19 cellular contexts compared by ENCODE assay signal in the genomic region with DNA sequence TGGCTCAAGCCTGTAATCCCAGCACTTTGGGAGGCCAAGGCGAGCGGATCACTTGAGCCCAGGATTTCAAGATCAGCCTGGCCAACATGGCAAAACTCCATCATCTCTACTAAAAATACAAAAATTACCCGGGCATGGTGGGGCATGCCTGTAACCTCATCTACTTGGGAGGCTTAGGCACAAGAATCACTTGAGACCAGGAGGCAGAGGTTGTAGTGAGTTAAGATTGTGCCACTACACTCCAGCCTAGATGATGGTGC. TPM values are rescaled to one million over a fixed set of nuclear protein-coding genes. Genes with fewer than 3 reads are reported as not detected.
"Had no signal": no experiment of that assay in that cellular context is flagged by ENCODE, and none has a peak within 500 bp of the region (broad histone marks: within the 10 kb centered on the region; RNA-seq: fewer than 3 reads in every experiment).

No MANE protein-coding gene starts in this region.

- H3K4me1 ChIP-seq: body of pancreas had no signal

- H3K27me3 ChIP-seq: body of pancreas, sigmoid colon, tibial artery had no signal

- H3K27ac Mint-ChIP-seq: activated B cell treated with CpG ODN at 0.5 μM for 24 hours; activated CD8-positive, alpha-beta T cell treated with anti-CD3 and anti-CD28 coated beads for 36 hours; activated naive CD4-positive, alpha-beta T cell treated with anti-CD3 and anti-CD28 coated beads, Interleukin-2, amount 50 U/mL, for 24 hours; stimulated activated effector memory CD8-positive, alpha-beta T cell treated with anti-CD3 and anti-CD28 coated beads, Interleukin-12 subunit alpha, Interleukin-12 subunit beta, amount 100 ng/mL, for 72 hours; T-helper 2 cell treated with Interferon-gamma antibody and Interleukin-4, amounts not matched to agents 5 μg/mL and 100 μg/mL, for 36 hours had no signal

- H3K36me3 ChIP-seq: lower lobe of right lung, sigmoid colon, tibial artery had no signal

- H3K9me3 ChIP-seq: body of pancreas, lower lobe of right lung, sigmoid colon, tibial artery had no signal

- H3K27ac ChIP-seq: body of pancreas, lower lobe of right lung, tibial artery had no signal

- H3K4me3 ChIP-seq: body of pancreas, lower lobe of right lung, sigmoid colon, tibial artery had no signal

- H3K4me1 Mint-ChIP-seq: activated B cell treated with CpG ODN at 0.5 μM for 24 hours; activated naive CD4-positive, alpha-beta T cell treated with anti-CD3 and anti-CD28 coated beads, Interleukin-2, amount 50 U/mL, for 24 hours; stimulated activated effector memory CD8-positive, alpha-beta T cell treated with anti-CD3 and anti-CD28 coated beads, Interleukin-12 subunit alpha, Interleukin-12 subunit beta, amount 100 ng/mL, for 72 hours had no signal

- H3K9me3 Mint-ChIP-seq: activated B cell treated with CpG ODN at 0.5 μM for 24 hours; activated CD8-positive, alpha-beta T cell treated with anti-CD3 and anti-CD28 coated beads for 36 hours; activated naive CD4-positive, alpha-beta T cell treated with anti-CD3 and anti-CD28 coated beads, Interleukin-2, amount 50 U/mL, for 24 hours; activated T-cell treated with anti-CD3 and anti-CD28 coated beads, Interleukin-2, amount 50 U/mL, for 4 hours; stimulated activated effector memory CD8-positive, alpha-beta T cell treated with anti-CD3 and anti-CD28 coated beads, Interleukin-12 subunit alpha, Interleukin-12 subunit beta, amount 100 ng/mL, for 72 hours; T-helper 2 cell treated with Interferon-gamma antibody and Interleukin-4, amounts not matched to agents 5 μg/mL and 100 μg/mL, for 36 hours had no signal

- H3K36me3 Mint-ChIP-seq: activated naive CD4-positive, alpha-beta T cell treated with anti-CD3 and anti-CD28 coated beads, Interleukin-2, amount 50 U/mL, for 24 hours; stimulated activated effector memory CD8-positive, alpha-beta T cell treated with anti-CD3 and anti-CD28 coated beads, Interleukin-12 subunit alpha, Interleukin-12 subunit beta, amount 100 ng/mL, for 72 hours had no signal

- ATAC-seq: activated CD8-positive, alpha-beta T cell treated with anti-CD3 and anti-CD28 coated beads for 36 hours; activated T-cell treated with anti-CD3 and anti-CD28 coated beads, Interleukin-2, amount 50 U/mL, for 4 hours; lower lobe of right lung; stimulated activated effector memory CD8-positive, alpha-beta T cell treated with anti-CD3 and anti-CD28 coated beads, Interleukin-12 subunit alpha, Interleukin-12 subunit beta, amount 100 ng/mL, for 72 hours had no signal

- H3K4me3 Mint-ChIP-seq: activated B cell treated with CpG ODN at 0.5 μM for 24 hours; activated CD8-positive, alpha-beta T cell treated with anti-CD3 and anti-CD28 coated beads for 36 hours; activated naive CD4-positive, alpha-beta T cell treated with anti-CD3 and anti-CD28 coated beads, Interleukin-2, amount 50 U/mL, for 24 hours; activated T-cell treated with anti-CD3 and anti-CD28 coated beads, Interleukin-2, amount 50 U/mL, for 4 hours; stimulated activated effector memory CD8-positive, alpha-beta T cell treated with anti-CD3 and anti-CD28 coated beads, Interleukin-12 subunit alpha, Interleukin-12 subunit beta, amount 100 ng/mL, for 72 hours; T-helper 2 cell treated with Interferon-gamma antibody and Interleukin-4, amounts not matched to agents 5 μg/mL and 100 μg/mL, for 36 hours had no signal

- DNase-seq: activated B cell treated with CpG ODN at 0.5 μM for 24 hours; activated CD4-positive, alpha-beta T cell treated with anti-CD3 and anti-CD28 coated beads for 48 hours; activated CD8-positive, alpha-beta T cell treated with anti-CD3 and anti-CD28 coated beads for 36 hours; activated effector memory CD4-positive, alpha-beta T cell treated with anti-CD3 and anti-CD28 coated beads, Interleukin-2, amount 50 U/mL, for 16 hours; activated T-cell treated with anti-CD3 and anti-CD28 coated beads, Interleukin-2, amount 50 U/mL, for 4 hours; body of pancreas; central memory CD4-positive, alpha-beta T cell; cortex of kidney; effector CD8-positive, alpha-beta T cell; hypothalamus; kidney glomerular epithelial cell; lower lobe of right lung; midbrain; sigmoid colon; SW 1271; tibial artery had no signal

RNA-seq across cellular contexts. Expression of a gene that starts 12.0 kb away (rescaled TPM):
- total RNA-seq: activated B cell treated with CpG ODN at 0.5 μM for 24 hours; activated CD8-positive, alpha-beta T cell treated with anti-CD3 and anti-CD28 coated beads for 36 hours; activated T-cell treated with anti-CD3 and anti-CD28 coated beads, Interleukin-2, amount 50 U/mL, for 4 hours had no signal
